Comparison of ENCODE assay signal across 8 cellular contexts in genomic region chr13:30739646-30740642, GRCh38. TPM values are rescaled to one million over a fixed set of nuclear protein-coding genes. Genes with fewer than 3 reads are reported as not detected.
A peak's percentile ranks its signal among the peaks of the same experiment; 100 is the strongest.
DNase-seq lines count a peak whose midpoint lies in the region; ATAC-seq and TF ChIP-seq lines count a peak whose summit lies in the region.

No MANE protein-coding gene starts in this region.

- H3K4me1 Mint-ChIP-seq in activated naive CD8-positive, alpha-beta T cell treated with anti-CD3 and anti-CD28 coated beads, Interleukin-2, amount 10 ng/mL, durations not matched to agents 7 days and 5 days, result peaks cover 61% of the 10 kb centered on the region

- H3K27me3 Mint-ChIP-seq in activated naive CD8-positive, alpha-beta T cell treated with anti-CD3 and anti-CD28 coated beads, Interleukin-2, amount 10 ng/mL, durations not matched to agents 7 days and 5 days, result no peaks in the 10 kb centered on the region

- H3K4me3 Mint-ChIP-seq in activated naive CD8-positive, alpha-beta T cell treated with anti-CD3 and anti-CD28 coated beads, Interleukin-2, amount 10 ng/mL, durations not matched to agents 7 days and 5 days, result peak overlapping the region; percentile 78

- no peak for TF ChIP-seq POLR2A in GM18505 (IDR thresholded peaks at IDR 0.05; ENCODE audit: borderline replicate concordance, extremely low read depth, insufficient read depth, insufficient read length)

- peak overlapping the region; percentile 89 for H3K27ac Mint-ChIP-seq in activated naive CD8-positive, alpha-beta T cell treated with anti-CD3 and anti-CD28 coated beads, Interleukin-2, amount 10 ng/mL, durations not matched to agents 7 days and 5 days

- H3K9ac ChIP-seq in mucosa of rectum (ENCODE audit: low read depth in 1 of 2, low read length in 2 of 2) (peak overlapping the region; percentile 9 to 41), subcutaneous abdominal adipose tissue (ENCODE audit: low read length in 5 of 5) (peak overlapping the region in 1 of 5 donors; percentile 13)

- DNase-seq in SJSA1 (ENCODE audit: low read depth in 1 of 2, low spot score in 2 of 2) (peak in 1 of 2 experiments; percentile 76), T1000 (lab: John Stamatoyannopoulos, UW) (no peak), DMS79 (lab: John Stamatoyannopoulos, UW) (no peak)
- DNase-seq in activated naive CD8-positive, alpha-beta T cell treated with anti-CD3 and anti-CD28 coated beads, Interleukin-2, amount 10 ng/mL, durations not matched to agents 7 days and 5 days, result peak; percentile 36

- H3K27ac ChIP-seq in SJSA1 (peak overlapping the region; percentile 22), mucosa of rectum (ENCODE audit: low read depth in 2 of 2, low read length in 2 of 2) (peak overlapping the region; percentile 32 to 52), subcutaneous abdominal adipose tissue (ENCODE audit: low read depth, low read length) (peak overlapping the region; percentile 49)

- H3K27me3 ChIP-seq in SJSA1 (replicated peaks) (no peaks in the 10 kb centered on the region; the same call in 1 of the 2 replicates), mucosa of rectum (ENCODE audit: control insufficient read depth in 2 of 2, insufficient read depth in 2 of 2, low read length in 2 of 2) (no peaks in the 10 kb centered on the region), subcutaneous abdominal adipose tissue (ENCODE audit: control insufficient read depth in 5 of 5, insufficient read depth in 4 of 5, low read length in 5 of 5) (no peaks in the 10 kb centered on the region)

- H3K4me1 ChIP-seq in SJSA1 (replicated peaks) (peaks cover 48% of the 10 kb centered on the region), mucosa of rectum (ENCODE audit: control insufficient read depth in 2 of 2, insufficient read depth in 2 of 2, low read length in 2 of 2) (peaks cover 20 to 23% of the 10 kb centered on the region in 2 donors), subcutaneous abdominal adipose tissue (ENCODE audit: control insufficient read depth in 5 of 5, insufficient read depth in 5 of 5, low read length in 5 of 5) (peaks cover 5 to 50% (median 30%) of the 10 kb centered on the region in 5 donors)

- ATAC-seq in GM18505 (IDR thresholded peaks at IDR 0.05; ENCODE audit: unreplicated experiment) (peak; percentile 40), HG03039 (IDR thresholded peaks at IDR 0.05; ENCODE audit: unreplicated experiment) (peak; percentile 32)
- ATAC-seq in activated naive CD8-positive, alpha-beta T cell treated with anti-CD3 and anti-CD28 coated beads, Interleukin-2, amount 10 ng/mL, durations not matched to agents 7 days and 5 days (ENCODE audit: low read depth), result peak; percentile 63

- no peaks in the 10 kb centered on the region for H3K36me3 ChIP-seq in SJSA1
- H3K36me3 ChIP-seq in mucosa of rectum (ENCODE audit: control insufficient read depth in 2 of 2, insufficient read depth in 2 of 2, low read length in 2 of 2), result no peaks in the 10 kb centered on the region
- peaks cover 0 to 1% (median 0%) of the 10 kb centered on the region in 5 donors for H3K36me3 ChIP-seq in subcutaneous abdominal adipose tissue (ENCODE audit: control insufficient read depth in 5 of 5, insufficient read depth in 5 of 5, low read length in 5 of 5)

- POLR2A ChIA-PET in activated naive CD8-positive, alpha-beta T cell treated with anti-CD3 and anti-CD28 coated beads, Interleukin-2, amount 10 ng/mL, durations not matched to agents 7 days and 5 days (lab: Charles Lee), result interaction anchor here (0.5 to 2.2 kb wide), 6 partner anchors 16 to 363 kb away, joined by 3 to 18 read pairs (median 3); partner anchors contain the start of gene USPL1

- H3K4me3 ChIP-seq in SJSA1, result no peak overlapping the region
- H3K4me3 ChIP-seq in mucosa of rectum (ENCODE audit: low read length in 2 of 2), result peak overlapping the region in 1 of 2 donors; percentile 56
- peak overlapping the region in 3 of 5 donors; percentile 12 to 21 (median 16) for H3K4me3 ChIP-seq in subcutaneous abdominal adipose tissue (ENCODE audit: low read depth in 1 of 5, low read length in 5 of 5)

- no peaks in the 10 kb centered on the region for H3K9me3 Mint-ChIP-seq in activated naive CD8-positive, alpha-beta T cell treated with anti-CD3 and anti-CD28 coated beads, Interleukin-2, amount 10 ng/mL, durations not matched to agents 7 days and 5 days

- no peaks in the 10 kb centered on the region for H3K9me3 ChIP-seq in SJSA1 (replicated peaks)
- H3K9me3 ChIP-seq in mucosa of rectum (ENCODE audit: control insufficient read depth in 2 of 2, low read length in 2 of 2), result no peaks in the 10 kb centered on the region
- no peaks in the 10 kb centered on the region for H3K9me3 ChIP-seq in subcutaneous abdominal adipose tissue (ENCODE audit: control insufficient read depth in 5 of 5, low read length in 5 of 5)

- peaks cover 23% of the 10 kb centered on the region for H3K36me3 Mint-ChIP-seq in activated naive CD8-positive, alpha-beta T cell treated with anti-CD3 and anti-CD28 coated beads, Interleukin-2, amount 10 ng/mL, durations not matched to agents 7 days and 5 days

RNA-seq across cellular contexts. Expression of gene ALOX5AP, which starts 4.6 kb away (rescaled TPM):
- total RNA-seq in SJSA1 (2014; rRNA removed; shearing (Covaris generic)), result 1.1 and 1.6 TPM in 2 replicates
- 10 to 100 TPM; 61.3 to 63.3 TPM for total RNA-seq in activated naive CD8-positive, alpha-beta T cell treated with anti-CD3 and anti-CD28 coated beads, Interleukin-2, amount 10 ng/mL, durations not matched to agents 7 days and 5 days

Comparison
In these comparisons a context has a peak if more than half of its experiments do, and no peak if none do; other contexts are left out.
1. RNA of gene ALOX5AP, which starts 4.6 kb away (total RNA-seq): 61.3 to 63.3 TPM in activated naive CD8-positive, alpha-beta T cell treated with anti-CD3 and anti-CD28 coated beads, Interleukin-2, amount 10 ng/mL, durations not matched to agents 7 days and 5 days; 1.1 to 1.6 TPM in SJSA1; every median in the first group is over 10 times any median in the second.
2. Peak in every context shown above with its lines, with median percentiles within 50 percentile points of each other: ATAC-seq and H3K27ac ChIP-seq.